8 cellular contexts compared by ENCODE assay signal in the genomic region with DNA sequence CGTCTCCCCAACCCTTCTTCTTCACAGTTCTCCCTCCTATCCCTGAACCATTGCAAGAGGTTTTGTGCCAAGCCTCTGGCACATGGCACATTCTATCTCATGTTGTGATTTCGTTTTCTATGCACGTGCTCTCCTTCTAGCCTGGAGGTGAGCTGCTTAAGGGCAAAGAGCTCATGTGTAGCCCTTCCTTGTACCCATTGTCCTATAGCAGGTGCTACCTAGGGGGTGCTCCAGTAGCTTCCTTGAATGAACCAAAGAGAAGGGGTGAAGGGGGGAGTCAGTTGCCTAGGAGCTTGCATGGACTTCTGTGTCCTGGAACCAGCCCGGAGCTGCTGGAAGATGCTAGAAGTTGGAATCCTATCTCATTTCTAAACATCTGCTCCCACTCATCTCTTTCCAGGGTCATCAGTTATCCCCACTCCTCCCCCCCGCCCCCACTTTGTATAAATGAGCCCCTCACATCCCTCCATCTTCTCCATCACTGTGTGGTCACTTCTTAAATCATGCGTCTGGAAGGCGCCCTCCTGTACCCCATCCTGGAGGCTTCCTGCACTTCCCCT. TPM values are rescaled to one million over a fixed set of nuclear protein-coding genes. Genes with fewer than 3 reads are reported as not detected.
DNase-seq lines count a peak whose midpoint lies in the region; ATAC-seq, FAIRE-seq and TF ChIP-seq lines count a peak whose summit lies in the region.

No MANE protein-coding gene starts in this region.

- 2 to 4% methylated on average over 6 to 7 of the region's 7 CpGs for WGBS in GM23248 (ENCODE audit: low coverage in 1 of 2, low lambda C conversion rate in 2 of 2, missing lambda C conversion rate in 2 of 2), 2 experiments

- H3K9ac ChIP-seq in GM23248 (peak overlapping the region; percentile 48; the same call in 1 of the 2 replicates), SK-N-MC (ENCODE audit: insufficient read length) (no peak overlapping the region)

- TF ChIP-seq POLR2A in GM12892 (IDR thresholded peaks at IDR 0.05; ENCODE audit: low read depth, low read length): no peak

- DNase-seq in GM23248 (no peak), SK-N-MC (ENCODE audit: low read depth, low spot score) (no peak), fibroblast of mammary gland (ENCODE audit: low read depth) (no peak), skeletal muscle cell (ENCODE audit: low read depth) (no peak), NCI-H526 treated with DMSO at 0.1 percent for 48 hours (lab: John Stamatoyannopoulos, UW) (no peak), SIG-M5 (lab: John Stamatoyannopoulos, UW) (no peak), GM12892 (ENCODE audit: insufficient read length) (no peak)

- H2AFZ ChIP-seq in GM23248: peak overlapping the region; percentile 82

- in situ Hi-C loops in GM23248 (cut with MboI): no loop called here

- H3F3A ChIP-seq in GM23248 (ENCODE audit: insufficient read depth): peaks cover 20% of the 10 kb centered on the region

- peak overlapping the region; percentile 71 for H3K4me2 ChIP-seq in GM23248 (ENCODE audit: unreplicated experiment)

- peak overlapping the region; percentile 80 for H3K4me3 ChIP-seq in GM23248
- peak overlapping the region; percentile 77 for H3K4me3 ChIP-seq in SK-N-MC
- peak overlapping the region; percentile 56 for H3K4me3 ChIP-seq in fibroblast of mammary gland (ENCODE audit: control insufficient read depth, low read depth, low read length)
- peak overlapping the region; percentile 83 for H3K4me3 ChIP-seq in skeletal muscle cell (ENCODE audit: low read depth, low read length)

- ATAC-seq in HG02642 (IDR thresholded peaks at IDR 0.05; ENCODE audit: poor library complexity, unreplicated experiment): no peak

- H3K9me3 ChIP-seq in GM23248 (ENCODE audit: low read depth) (no peaks in the 10 kb centered on the region), SK-N-MC (ENCODE audit: low read depth, low read length) (no peaks in the 10 kb centered on the region)

- no peak for FAIRE-seq in GM12892 (lab: Jason Lieb, UNC)

- no peaks in the 10 kb centered on the region for H4K20me1 ChIP-seq in GM23248 (ENCODE audit: insufficient read depth)

- TF ChIP-seq CTCF in fibroblast of mammary gland (conservative IDR thresholded peaks at IDR 0.05; ENCODE audit: control insufficient read depth, insufficient read depth, low read depth, low read length): no peak

- H3K9me2 ChIP-seq in GM23248 (ENCODE audit: insufficient read depth): no peaks in the 10 kb centered on the region

- peaks cover 20% of the 10 kb centered on the region for H3K4me1 ChIP-seq in GM23248 (ENCODE audit: insufficient read depth)

- H3K79me2 ChIP-seq in GM23248 (ENCODE audit: insufficient read depth): no peaks in the 10 kb centered on the region

- H3K27ac ChIP-seq in GM23248 (no peak overlapping the region), SK-N-MC (no peak overlapping the region)

- H3K27me3 ChIP-seq in GM23248 (replicated peaks; ENCODE audit: insufficient read depth): no peaks in the 10 kb centered on the region

- H3K36me3 ChIP-seq in GM23248 (ENCODE audit: low read depth) (no peaks in the 10 kb centered on the region), SK-N-MC (ENCODE audit: insufficient read depth, low read length) (no peaks in the 10 kb centered on the region)

RNA-seq across cellular contexts. Expression of gene DISC1, which starts 0.5 kb away (rescaled TPM):
- total RNA-seq in GM23248 (2014; rRNA removed; shearing (Covaris generic)): 1.2 and 2.0 TPM in 2 replicates
- polyA plus RNA-seq in GM23248 (2016; fragmentation: Nextera tagmentation; extraction: Ambion mirVana): 0.29 and 0.43 TPM in 2 replicates
- 0.36 TPM for polyA plus RNA-seq in GM12892 (2012; ENCODE audit: missing spikeins)
